In genomic region chr17:42537156-42537805, GRCh38 we compare ENCODE assay signal across 8 cellular contexts. TPM values are rescaled to one million over a fixed set of nuclear protein-coding genes. Genes with fewer than 3 reads are reported as not detected.
DNase-seq lines count a peak whose midpoint lies in the region; ATAC-seq and TF ChIP-seq lines count a peak whose summit lies in the region.

No MANE protein-coding gene starts in this region.

- H3K9me3 ChIP-seq in colonic mucosa (no peaks in the 10 kb centered on the region), mucosa of rectum (ENCODE audit: control insufficient read depth in 2 of 2, low read length in 2 of 2) (no peaks in the 10 kb centered on the region)

- no peak for TF ChIP-seq CTCF in colonic mucosa (IDR thresholded peaks at IDR 0.05)

- ATAC-seq in stimulated activated naive CD8-positive, alpha-beta T cell treated with anti-CD3 and anti-CD28 coated beads, Interleukin-15, Interleukin-2, amounts not matched to agents 100 U/mL and 50 U/mL, for 24 hours = no peak
- no peak for ATAC-seq in GM21786 (IDR thresholded peaks at IDR 0.05; ENCODE audit: unreplicated experiment)

- peaks cover 17% of the 10 kb centered on the region for H3K4me1 ChIP-seq in colonic mucosa
- peaks cover 12 to 30% of the 10 kb centered on the region in 2 donors for H3K4me1 ChIP-seq in mucosa of rectum (ENCODE audit: control insufficient read depth in 2 of 2, insufficient read depth in 2 of 2, low read length in 2 of 2)

- no peaks in the 10 kb centered on the region for H3K27me3 ChIP-seq in colonic mucosa
- no peaks in the 10 kb centered on the region for H3K27me3 ChIP-seq in mucosa of rectum (ENCODE audit: control insufficient read depth in 2 of 2, insufficient read depth in 2 of 2, low read length in 2 of 2)

- no peaks in the 10 kb centered on the region for H3K36me3 ChIP-seq in colonic mucosa
- H3K36me3 ChIP-seq in mucosa of rectum (ENCODE audit: control insufficient read depth in 2 of 2, insufficient read depth in 2 of 2, low read length in 2 of 2) = peaks cover 13 to 19% of the 10 kb centered on the region in 2 donors

- H3K9ac ChIP-seq in colonic mucosa (ENCODE audit: low read depth in 2 of 2, low read length in 2 of 2) (peak overlapping the region; percentile 82 to 89), mucosa of rectum (ENCODE audit: low read depth in 1 of 2, low read length in 2 of 2) (peak overlapping the region; percentile 10 to 87)

- peaks cover 43% of the 10 kb centered on the region for H3K4me1 Mint-ChIP-seq in stimulated activated naive CD8-positive, alpha-beta T cell treated with anti-CD3 and anti-CD28 coated beads, Interleukin-15, Interleukin-2, amounts not matched to agents 100 ng/mL and 50 ng/mL, for 24 hours (ENCODE audit: low read depth)

- peak overlapping the region; percentile 89 for H3K4me3 Mint-ChIP-seq in stimulated activated naive CD8-positive, alpha-beta T cell treated with anti-CD3 and anti-CD28 coated beads, Interleukin-15, Interleukin-2, amounts not matched to agents 100 ng/mL and 50 ng/mL, for 24 hours

- no peak for DNase-seq in stimulated activated naive CD8-positive, alpha-beta T cell treated with anti-CD3 and anti-CD28 coated beads, Interleukin-15, Interleukin-2, amounts not matched to agents 100 U/mL and 50 U/mL, for 24 hours
- DNase-seq in colonic mucosa (no peak), NCI-H446 (lab: John Stamatoyannopoulos, UW) (no peak), mesenteric fat pad (ENCODE audit: low spot score) (no peak), NCI-H1417 (lab: John Stamatoyannopoulos, UW) (no peak)

- intact Hi-C loops in colonic mucosa (cut with DNase I) = no loop called here

- peak overlapping the region; percentile 67 for H3K4me3 ChIP-seq in colonic mucosa
- H3K4me3 ChIP-seq in mucosa of rectum (ENCODE audit: low read length in 2 of 2) = peak overlapping the region; percentile 80 to 91

- no peaks in the 10 kb centered on the region for H3K9me3 Mint-ChIP-seq in stimulated activated naive CD8-positive, alpha-beta T cell treated with anti-CD3 and anti-CD28 coated beads, Interleukin-15, Interleukin-2, amounts not matched to agents 100 ng/mL and 50 ng/mL, for 24 hours

- peaks cover 7% of the 10 kb centered on the region for H3K36me3 Mint-ChIP-seq in stimulated activated naive CD8-positive, alpha-beta T cell treated with anti-CD3 and anti-CD28 coated beads, Interleukin-15, Interleukin-2, amounts not matched to agents 100 ng/mL and 50 ng/mL, for 24 hours (ENCODE audit: low read depth)

- no peak overlapping the region for H3K27ac Mint-ChIP-seq in stimulated activated naive CD8-positive, alpha-beta T cell treated with anti-CD3 and anti-CD28 coated beads, Interleukin-15, Interleukin-2, amounts not matched to agents 100 ng/mL and 50 ng/mL, for 24 hours

- H3K27me3 Mint-ChIP-seq in stimulated activated naive CD8-positive, alpha-beta T cell treated with anti-CD3 and anti-CD28 coated beads, Interleukin-15, Interleukin-2, amounts not matched to agents 100 ng/mL and 50 ng/mL, for 24 hours = peaks cover 4% of the 10 kb centered on the region

- peak overlapping the region; percentile 66 for H3K27ac ChIP-seq in colonic mucosa
- peak overlapping the region; percentile 87 to 90 for H3K27ac ChIP-seq in mucosa of rectum (ENCODE audit: low read depth in 2 of 2, low read length in 2 of 2)

RNA-seq across cellular contexts. Expression of gene NAGLU, which starts 1.2 kb away (rescaled TPM):
- total RNA-seq in colonic mucosa = 10 to 100 TPM; 27.8 to 38.6 TPM
- total RNA-seq in mesenteric fat pad = 58.7 TPM

RNA-seq across cellular contexts. Expression of gene HSD17B1, which starts 15.4 kb away (rescaled TPM):
- total RNA-seq in colonic mucosa (1 to 10 TPM in 1 of 2 donors, under 1 TPM in 1; 0.88 to 1.7 TPM), mesenteric fat pad (3.2 TPM)

RNA-seq across cellular contexts. Expression of gene COASY, which starts 24.7 kb away (rescaled TPM):
- 100 to 1,000 TPM in 1 of 2 donors, 10 to 100 TPM in 1; 94.2 to 176 TPM for total RNA-seq in colonic mucosa
- total RNA-seq in mesenteric fat pad = 57.3 TPM

RNA-seq across cellular contexts. Expression of gene MLX, which starts 29.6 kb away (rescaled TPM):
- total RNA-seq in colonic mucosa (10 to 100 TPM; 79.6 to 83.0 TPM), mesenteric fat pad (50.6 TPM)

RNA-seq across cellular contexts. Expression of gene PSMC3IP, which starts 40.2 kb away (rescaled TPM):
- total RNA-seq in colonic mucosa (10 to 100 TPM in 1 of 2 donors, 1 to 10 TPM in 1; 2.2 to 11.6 TPM), mesenteric fat pad (2.2 TPM)
